18 cellular contexts compared by ENCODE assay signal in genomic region chr1:98437540-98437939, GRCh38.
"Had no signal": no experiment of that assay in that cellular context is flagged by ENCODE, and none has a peak within 500 bp of the region (broad histone marks: within the 10 kb centered on the region; RNA-seq: fewer than 3 reads in every experiment).

No MANE protein-coding gene starts in this region.

- FAIRE-seq: pancreas had no signal

- H3K27ac ChIP-seq: body of pancreas, neutrophil, pancreas, tibial nerve, uterus had no signal

- ATAC-seq: activated T-helper 17 cell treated with anti-CD3 and anti-CD28 coated beads, Interleukin-2, amount 50 U/mL, for 72 hours; body of pancreas; effector memory CD8-positive, alpha-beta T cell; natural killer cell treated with Interleukin-12 subunit alpha and Interleukin-12 subunit beta and Interleukin-15 and Interleukin-18, amount 100 ng/mL, for 72 hours; stimulated activated naive CD8-positive, alpha-beta T cell treated with anti-CD3 and anti-CD28 coated beads, Interleukin-15, Interleukin-2, amounts not matched to agents 100 U/mL and 50 U/mL, for 24 hours had no signal

- H3K4me1 ChIP-seq: body of pancreas, pancreas, tibial nerve, uterus had no signal

- DNase-seq: activated CD4-positive, alpha-beta memory T cell treated with anti-CD3 and anti-CD28 coated beads, Interleukin-2, amount 10 ng/mL, durations not matched to agents 7 days and 5 days; activated CD4-positive, alpha-beta T cell treated with anti-CD3 and anti-CD28 coated beads for 48 hours; activated CD4-positive, CD25-positive, alpha-beta regulatory T cell; activated naive CD4-positive, alpha-beta T cell treated with anti-CD3 and anti-CD28 coated beads for 36 hours; activated T-cell treated with anti-CD3 and anti-CD28 coated beads, Interleukin-2, amount 50 U/mL, for 1 hour; body of pancreas; effector memory CD8-positive, alpha-beta T cell; immature natural killer cell; pancreas; stimulated activated CD4-positive, alpha-beta T cell treated with anti-CD3 and anti-CD28 coated beads, Interleukin-1b, Interleukin-23, amount 100 ng/mL, for 48 hours; stimulated activated naive CD8-positive, alpha-beta T cell treated with anti-CD3 and anti-CD28 coated beads, Interleukin-15, Interleukin-2, amounts not matched to agents 100 U/mL and 50 U/mL, for 24 hours; substantia nigra; uterus had no signal

- H3K4me3 ChIP-seq: body of pancreas, lung, pancreas, tibial nerve, uterus had no signal

- H3K27me3 ChIP-seq: body of pancreas, neutrophil, tibial nerve, uterus had no signal

- H3K36me3 ChIP-seq: neutrophil, pancreas, tibial nerve, uterus had no signal

- H3K9me3 ChIP-seq: body of pancreas, neutrophil, pancreas, tibial nerve, uterus had no signal
